10 cellular contexts compared by ENCODE assay signal in genomic region chr12:14373202-14373601, GRCh38. TPM values are rescaled to one million over a fixed set of nuclear protein-coding genes. Genes with fewer than 3 reads are reported as not detected.
A peak's percentile ranks its signal among the peaks of the same experiment; 100 is the strongest.
DNase-seq lines count a peak whose midpoint lies in the region; ATAC-seq lines count a peak whose summit lies in the region.
"Had no signal": no experiment of that assay in that cellular context is flagged by ENCODE, and none has a peak within 500 bp of the region (broad histone marks: within the 10 kb centered on the region; RNA-seq: fewer than 3 reads in every experiment).

No MANE protein-coding gene starts in this region.

- no peak overlapping the region for H3K4me3 ChIP-seq in iPS-20b (ENCODE audit: low read length)

- ATAC-seq in activated T-helper 17 cell treated with anti-CD3 and anti-CD28 coated beads, Interleukin-2, amount 50 U/mL, for 72 hours (replicated peaks): peak; percentile 59
- peak; percentile 29 for ATAC-seq in stimulated activated naive CD8-positive, alpha-beta T cell treated with anti-CD3 and anti-CD28 coated beads, Interleukin-15, Interleukin-2, amounts not matched to agents 100 U/mL and 50 U/mL, for 24 hours
- no peak for ATAC-seq in activated CD4-positive, CD25-positive, alpha-beta regulatory T cell treated with anti-CD3 and anti-CD28 coated beads, Interleukin-2, amount 50 U/mL, for 24 hours
- ATAC-seq in HG03139 (IDR thresholded peaks at IDR 0.05; ENCODE audit: unreplicated experiment): no peak

- H3K36me3 ChIP-seq in iPS-20b (ENCODE audit: insufficient read depth, low read depth, low read length): peaks cover 24% of the 10 kb centered on the region; the same call in 1 of the 2 replicates

- H3K4me1 ChIP-seq in iPS-20b (ENCODE audit: insufficient read depth, low read length): peaks cover 36% of the 10 kb centered on the region

- H3K27ac Mint-ChIP-seq in activated T-cell treated with anti-CD3 and anti-CD28 coated beads, Interleukin-2, amount 50 U/mL, for 24 hours: peak overlapping the region; percentile 88
- peak overlapping the region; percentile 74 for H3K27ac Mint-ChIP-seq in activated T-helper 17 cell treated with anti-CD3 and anti-CD28 coated beads, Interleukin-2, amount 50 U/mL, for 72 hours

- H3K9me3 ChIP-seq in iPS-20b (ENCODE audit: insufficient read depth, low read depth, low read length): peaks cover 1% of the 10 kb centered on the region; the same call in 1 of the 2 replicates

- H3K36me3 Mint-ChIP-seq in activated T-cell treated with anti-CD3 and anti-CD28 coated beads, Interleukin-2, amount 50 U/mL, for 24 hours (ENCODE audit: low read depth): peaks cover 58% of the 10 kb centered on the region
- H3K36me3 Mint-ChIP-seq in activated T-helper 17 cell treated with anti-CD3 and anti-CD28 coated beads, Interleukin-2, amount 50 U/mL, for 72 hours (ENCODE audit: low read depth): peaks cover 45% of the 10 kb centered on the region

- peaks cover 61% of the 10 kb centered on the region for H3K4me1 Mint-ChIP-seq in activated T-cell treated with anti-CD3 and anti-CD28 coated beads, Interleukin-2, amount 50 U/mL, for 24 hours (ENCODE audit: low read depth)
- H3K4me1 Mint-ChIP-seq in activated T-helper 17 cell treated with anti-CD3 and anti-CD28 coated beads, Interleukin-2, amount 50 U/mL, for 72 hours: peaks cover 36% of the 10 kb centered on the region

- no peak for DNase-seq in activated T-cell treated with anti-CD3 and anti-CD28 coated beads, Interleukin-2, amount 50 U/mL, for 24 hours
- DNase-seq in activated T-cell treated with anti-CD3 and anti-CD28 coated beads, Interleukin-2, amount 50 U/mL, for 48 hours: no peak
- DNase-seq in stimulated activated naive CD8-positive, alpha-beta T cell treated with anti-CD3 and anti-CD28 coated beads, Interleukin-15, Interleukin-2, amounts not matched to agents 100 U/mL and 50 U/mL, for 24 hours: no peak
- no peak for DNase-seq in GOT3 (lab: John Stamatoyannopoulos, UW)
- DNase-seq: activated CD4-positive, alpha-beta T cell treated with anti-CD3 and anti-CD28 coated beads, Interleukin-2, amount 50 U/mL, for 4 hours; NCI-H345 had no signal

- peak overlapping the region; percentile 45 for H3K27ac ChIP-seq in iPS-20b (ENCODE audit: low read length)

- no peak overlapping the region for H3K9ac ChIP-seq in iPS-20b (ENCODE audit: low read depth, low read length)

- H3K4me3 Mint-ChIP-seq in activated T-cell treated with anti-CD3 and anti-CD28 coated beads, Interleukin-2, amount 50 U/mL, for 24 hours: peak overlapping the region; percentile 5
- H3K4me3 Mint-ChIP-seq in activated T-helper 17 cell treated with anti-CD3 and anti-CD28 coated beads, Interleukin-2, amount 50 U/mL, for 72 hours: peak overlapping the region; percentile 63

- no peaks in the 10 kb centered on the region for H3K27me3 ChIP-seq in iPS-20b (ENCODE audit: insufficient read depth, low read length)

- H3K9me3 Mint-ChIP-seq in activated T-cell treated with anti-CD3 and anti-CD28 coated beads, Interleukin-2, amount 50 U/mL, for 24 hours: no peaks in the 10 kb centered on the region
- H3K9me3 Mint-ChIP-seq in activated T-helper 17 cell treated with anti-CD3 and anti-CD28 coated beads, Interleukin-2, amount 50 U/mL, for 72 hours: no peaks in the 10 kb centered on the region

- H3K27me3 Mint-ChIP-seq in activated T-cell treated with anti-CD3 and anti-CD28 coated beads, Interleukin-2, amount 50 U/mL, for 24 hours: no peaks in the 10 kb centered on the region
- no peaks in the 10 kb centered on the region for H3K27me3 Mint-ChIP-seq in activated T-helper 17 cell treated with anti-CD3 and anti-CD28 coated beads, Interleukin-2, amount 50 U/mL, for 72 hours

RNA-seq across cellular contexts. Expression of gene ATF7IP, which starts 7.7 kb away (rescaled TPM):
- total RNA-seq in activated T-helper 17 cell treated with anti-CD3 and anti-CD28 coated beads, Interleukin-2, amount 50 U/mL, for 72 hours: 100 to 1,000 TPM in 1 of 2 donors, 10 to 100 TPM in 1; 72.8 to 122 TPM

Comparison
In these comparisons a context has a peak if more than half of its experiments do, and no peak if none do; other contexts are left out.
1. ATAC-seq: peak in activated T-helper 17 cell treated with anti-CD3 and anti-CD28 coated beads, Interleukin-2, amount 50 U/mL, for 72 hours (single experiment) and stimulated activated naive CD8-positive, alpha-beta T cell treated with anti-CD3 and anti-CD28 coated beads, Interleukin-15, Interleukin-2, amounts not matched to agents 100 U/mL and 50 U/mL, for 24 hours (single experiment); none in activated CD4-positive, CD25-positive, alpha-beta regulatory T cell treated with anti-CD3 and anti-CD28 coated beads, Interleukin-2, amount 50 U/mL, for 24 hours (0 of 2) and HG03139 (single experiment).